25 cellular contexts compared by ENCODE assay signal in genomic region chr16:9977333-9977897, GRCh38.
A peak's percentile ranks its signal among the peaks of the same experiment; 100 is the strongest.
DNase-seq lines count a peak whose midpoint lies in the region; ATAC-seq and TF ChIP-seq lines count a peak whose summit lies in the region.
"Had no signal": no experiment of that assay in that cellular context is flagged by ENCODE, and none has a peak within 500 bp of the region (broad histone marks: within the 10 kb centered on the region; RNA-seq: fewer than 3 reads in every experiment).

No MANE protein-coding gene starts in this region.

- H3K9me3 ChIP-seq in naive thymus-derived CD4-positive, alpha-beta T cell (ENCODE audit: control insufficient read depth in 2 of 3, low read length in 3 of 3), result no peaks in the 10 kb centered on the region
- H3K9me3 ChIP-seq: Caco-2, SK-N-SH had no signal

- H3K36me3 Mint-ChIP-seq in T-cell, result no peaks in the 10 kb centered on the region
- H3K36me3 Mint-ChIP-seq in naive thymus-derived CD4-positive, alpha-beta T cell, result no peaks in the 10 kb centered on the region
- H3K36me3 Mint-ChIP-seq: CD8-positive, alpha-beta T cell had no signal

- H3K27me3 ChIP-seq in dorsolateral prefrontal cortex, result no peaks in the 10 kb centered on the region
- no peaks in the 10 kb centered on the region for H3K27me3 ChIP-seq in naive thymus-derived CD4-positive, alpha-beta T cell (ENCODE audit: control insufficient read depth in 2 of 2, insufficient read depth in 2 of 2, low read length in 2 of 2)

- CTCF ChIA-PET in T-cell (lab: Charles Lee), result no interaction called here
- CTCF ChIA-PET in naive thymus-derived CD4-positive, alpha-beta T cell (lab: Charles Lee), result no interaction called here

- H3K27ac ChIP-seq in dorsolateral prefrontal cortex, result peak overlapping the region; percentile 77 to 100 (median 94)
- no peak overlapping the region for H3K27ac ChIP-seq in naive thymus-derived CD4-positive, alpha-beta T cell (ENCODE audit: low read depth, low read length)
- H3K27ac ChIP-seq: C4-2B had no signal

- H3K4me3 Mint-ChIP-seq in T-cell, result no peak overlapping the region
- no peak overlapping the region for H3K4me3 Mint-ChIP-seq in naive thymus-derived CD4-positive, alpha-beta T cell
- H3K4me3 Mint-ChIP-seq: B cell; CD8-positive, alpha-beta T cell had no signal

- ATAC-seq in T-cell (replicated peaks in 1 of 4) (no peak), HG02852 (IDR thresholded peaks at IDR 0.05; ENCODE audit: unreplicated experiment) (no peak)
- no peak for ATAC-seq in naive thymus-derived CD4-positive, alpha-beta T cell
- ATAC-seq: CD8-positive, alpha-beta T cell; HCT116; PC-3 had no signal

- H3K27me3 Mint-ChIP-seq in T-cell, result no peaks in the 10 kb centered on the region
- peaks cover 0 to 3% (median 0%) of the 10 kb centered on the region in 5 donors for H3K27me3 Mint-ChIP-seq in naive thymus-derived CD4-positive, alpha-beta T cell

- no peak overlapping the region for H3K4me3 ChIP-seq in dorsolateral prefrontal cortex
- no peak overlapping the region for H3K4me3 ChIP-seq in naive thymus-derived CD4-positive, alpha-beta T cell (ENCODE audit: low read length)

- DNase-seq in NCI-H82 treated with DMSO at 0.1 percent for 48 hours (lab: John Stamatoyannopoulos, UW; ENCODE audit: unreplicated experiment) (peak; percentile 48), dorsolateral prefrontal cortex (peak in 1 of 10 donors; percentile 29), renal cortical epithelial cell (ENCODE audit: low read depth) (peak; percentile 20), T-cell (no peak), NCI-H446 (lab: John Stamatoyannopoulos, UW) (no peak)
- DNase-seq in naive thymus-derived CD4-positive, alpha-beta T cell, result no peak
- DNase-seq: Caco-2; CD8-positive, alpha-beta T cell; DMS79 treated with DMSO at 0.1 percent for 48 hours; GF-D8; Karpas-422; NCI-H1092; NCI-H1417 treated with DMSO at 0.1 percent for 48 hours; NCI-H1694 treated with DMSO at 0.1 percent for 48 hours; NCI-H2081; NCI-H2227 treated with DMSO at 0.1 percent for 48 hours; NCI-H510A; NCI-H69; NK-92 treated with Interleukin-12 subunit alpha and Interleukin-12 subunit beta, amount 100 ng/mL, for 24 hours; PC-3; SK-N-SH had no signal

- H3K4me1 Mint-ChIP-seq in T-cell, result no peaks in the 10 kb centered on the region
- H3K4me1 Mint-ChIP-seq in naive thymus-derived CD4-positive, alpha-beta T cell, result no peaks in the 10 kb centered on the region
- H3K4me1 Mint-ChIP-seq: B cell had no signal

- intact Hi-C loops in dorsolateral prefrontal cortex (cut with DNase I), result loop anchor here (5.0 to 10.0 kb wide), 2 partner anchors 35 to 57 kb away; no protein-coding TSS in a partner anchor
- intact Hi-C loops in naive thymus-derived CD4-positive, alpha-beta T cell (cut with micrococcal nuclease), result no loop called here

- peaks cover 0 to 3% (median 0%) of the 10 kb centered on the region in 3 donors for H3K9me3 Mint-ChIP-seq in T-cell
- peaks cover 0 to 7% (median 0%) of the 10 kb centered on the region in 11 donors for H3K9me3 Mint-ChIP-seq in naive thymus-derived CD4-positive, alpha-beta T cell
- H3K9me3 Mint-ChIP-seq: CD8-positive, alpha-beta T cell had no signal

- H3K36me3 ChIP-seq in naive thymus-derived CD4-positive, alpha-beta T cell (ENCODE audit: control insufficient read depth in 2 of 3, insufficient read depth in 3 of 3, low read length in 3 of 3), result no peaks in the 10 kb centered on the region

- POLR2A ChIA-PET in T-cell (lab: Charles Lee), result no interaction called here
- POLR2A ChIA-PET in naive thymus-derived CD4-positive, alpha-beta T cell (lab: Charles Lee), result no interaction called here

- no peak overlapping the region for H3K27ac Mint-ChIP-seq in T-cell
- no peak overlapping the region for H3K27ac Mint-ChIP-seq in naive thymus-derived CD4-positive, alpha-beta T cell
- H3K27ac Mint-ChIP-seq: B cell; CD8-positive, alpha-beta T cell had no signal

- TF ChIP-seq CTCF in dorsolateral prefrontal cortex (IDR thresholded peaks at IDR 0.05 in 54 of 56, conservative IDR thresholded peaks at IDR 0.05 in 2 of 56; ENCODE audit: low read depth in 1 of 56, partially characterized antibody in 56 of 56), result no peak

- no peaks in the 10 kb centered on the region for H3K4me1 ChIP-seq in naive thymus-derived CD4-positive, alpha-beta T cell (ENCODE audit: control insufficient read depth in 2 of 2, insufficient read depth in 2 of 2, low read length in 2 of 2)
- H3K4me1 ChIP-seq: Caco-2 had no signal

Comparison
In these comparisons a context has a peak if more than half of its experiments do, and no peak if none do; other contexts are left out.
1. DNase-seq: peak in NCI-H82 treated with DMSO at 0.1 percent for 48 hours (single experiment) and renal cortical epithelial cell (single experiment); none in T-cell (0 of 34), naive thymus-derived CD4-positive, alpha-beta T cell (0 of 9) and NCI-H446 (0 of 2).
2. intact Hi-C loops: an anchor here in dorsolateral prefrontal cortex (5.0 to 10.0 kb wide); none called in naive thymus-derived CD4-positive, alpha-beta T cell.